8 cellular contexts compared by ENCODE assay signal in the genomic region with DNA sequence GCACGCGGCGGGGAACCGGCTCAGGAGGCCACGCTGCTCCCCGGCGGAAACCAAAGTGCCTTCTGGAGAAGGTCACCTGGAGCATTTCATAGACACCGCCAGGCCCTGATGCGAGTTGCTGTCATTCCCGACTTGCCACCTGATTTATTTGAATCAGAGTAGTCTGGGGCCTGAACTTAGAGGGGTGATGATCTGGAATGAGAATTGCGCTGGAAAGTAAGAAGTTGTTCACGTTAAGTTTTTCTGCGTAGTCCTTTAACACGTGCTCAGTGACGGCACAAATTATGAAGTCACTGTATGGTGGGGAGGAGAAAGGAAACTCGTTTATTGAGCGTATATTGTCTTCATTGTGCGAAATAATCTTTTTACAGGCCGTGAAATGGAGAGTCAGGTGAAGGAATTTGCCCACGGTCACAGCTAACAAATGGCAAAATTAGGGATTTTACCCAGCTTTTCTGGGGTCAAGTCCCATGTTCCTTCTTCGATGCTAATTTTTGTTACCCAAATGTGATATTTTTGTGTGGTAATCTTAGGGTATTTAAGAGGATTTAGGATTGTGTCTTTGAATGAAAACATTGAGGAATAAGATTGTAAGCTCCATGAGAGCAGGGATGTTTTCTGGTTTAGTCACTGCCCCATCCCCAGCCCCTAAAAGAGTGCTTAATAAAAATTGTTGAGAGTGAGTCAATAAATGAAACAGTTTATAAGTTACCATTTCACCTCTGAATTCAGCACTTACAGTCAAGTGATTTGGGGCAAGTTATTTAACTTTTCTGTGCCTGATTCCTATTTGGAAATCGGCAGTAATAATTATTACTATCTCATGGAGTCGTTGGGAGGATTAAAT. TPM values are rescaled to one million over a fixed set of nuclear protein-coding genes. Genes with fewer than 3 reads are reported as not detected.
DNase-seq lines count a peak whose midpoint lies in the region; ATAC-seq lines count a peak whose summit lies in the region.

No MANE protein-coding gene starts in this region.

- intact Hi-C loops in left ventricle myocardium superior (cut with micrococcal nuclease), result no loop called here

- DNase-seq in activated T-cell treated with anti-CD3 and anti-CD28 coated beads for 24 hours (ENCODE audit: low read depth), result peak; percentile 53
- no peak for DNase-seq in activated T-cell treated with anti-CD3 and anti-CD28 coated beads, Interleukin-2, amount 50 U/mL, for 1 hour
- peak; percentile 27 for DNase-seq in LoVo (ENCODE audit: low spot score)
- peak; percentile 30 for DNase-seq in activated naive CD8-positive, alpha-beta T cell treated with anti-CD3 and anti-CD28 coated beads, Interleukin-2, amount 50 U/mL, for 16 hours (ENCODE audit: low read depth, low spot score)
- no peak for DNase-seq in left ventricle myocardium superior
- peak; percentile 25 for DNase-seq in renal cortical epithelial cell (ENCODE audit: low read depth)
- DNase-seq in NCI-H128 (lab: John Stamatoyannopoulos, UW; ENCODE audit: unreplicated experiment), result no peak
- no peak for DNase-seq in NCI-H526 treated with DMSO at 0.1 percent for 48 hours (lab: John Stamatoyannopoulos, UW)

- ATAC-seq in left ventricle myocardium superior, result peak; percentile 3

RNA-seq across cellular contexts. Expression of a gene that starts 46.4 kb away (rescaled TPM):
- total RNA-seq in left ventricle myocardium superior, result 49.1 TPM
- 76.9 and 168 TPM in 2 replicates for total RNA-seq in renal cortical epithelial cell

Comparison
In these comparisons a context has a peak if more than half of its experiments do, and no peak if none do; other contexts are left out.
1. DNase-seq: peak in activated T-cell treated with anti-CD3 and anti-CD28 coated beads for 24 hours (single experiment), LoVo (single experiment), activated naive CD8-positive, alpha-beta T cell treated with anti-CD3 and anti-CD28 coated beads, Interleukin-2, amount 50 U/mL, for 16 hours (single experiment) and renal cortical epithelial cell (single experiment); none in activated T-cell treated with anti-CD3 and anti-CD28 coated beads, Interleukin-2, amount 50 U/mL, for 1 hour (single experiment), left ventricle myocardium superior (single experiment), NCI-H128 (single experiment) and NCI-H526 treated with DMSO at 0.1 percent for 48 hours (single experiment).